In genomic region chr3:30693470-30694120, GRCh38 we compare ENCODE assay signal across 8 cellular contexts.
DNase-seq lines count a peak whose midpoint lies in the region; TF ChIP-seq lines count a peak whose summit lies in the region.

No MANE protein-coding gene starts in this region.

- H3T11ph ChIP-seq in H9 (ENCODE audit: low read length) = no peak overlapping the region

- H3K27me3 Mint-ChIP-seq in H9 (ENCODE audit: low read depth) (no peaks in the 10 kb centered on the region), MCF 10A (ENCODE audit: insufficient read depth, unreplicated experiment) (no peaks in the 10 kb centered on the region), immature natural killer cell (ENCODE audit: low read depth in 3 of 3) (no peaks in the 10 kb centered on the region)

- peak; percentile 35 for DNase-seq in stimulated activated CD4-positive, alpha-beta T cell treated with anti-CD3 and anti-CD28 coated beads, Interleukin-1b, Interleukin-23, amount 100 ng/mL, for 48 hours
- DNase-seq in stimulated activated CD4-positive, alpha-beta T cell treated with anti-CD3 and anti-CD28 coated beads, Interleukin-12 subunit alpha, Interleukin-12 subunit beta, amount 100 ng/mL, for 4 hours = no peak
- peak; percentile 56 for DNase-seq in H9
- DNase-seq in LHCN-M2 (ENCODE audit: low read depth) = peak; percentile 75
- DNase-seq in SJCRH30 = peak; percentile 50 to 77
- peak; percentile 75 for DNase-seq in MCF 10A (ENCODE audit: unreplicated experiment)
- peak; percentile 53 to 65 (median 58) for DNase-seq in immature natural killer cell
- peak in 2 of 3 donors; percentile 9 to 16 for DNase-seq in stimulated activated CD4-positive, alpha-beta T cell treated with anti-CD3 and anti-CD28 coated beads, TNF-alpha, amount 100 ng/mL, for 1 hour (ENCODE audit: low read depth in 3 of 3, low spot score in 1 of 3)

- H3K23me2 ChIP-seq in H9 (ENCODE audit: insufficient read length, low read depth, low read length, poor library complexity, severe bottlenecking) = no peaks in the 10 kb centered on the region

- intact Hi-C loops in MCF 10A (cut with micrococcal nuclease) = loop anchor here (1.0 to 5.0 kb wide), 7 partner anchors 53 to 651 kb away; partner anchors contain the start of gene TGFBR2

- H3K27me3 ChIP-seq in H9 (ENCODE audit: insufficient read depth, low read length) (no peaks in the 10 kb centered on the region), SJCRH30 (no peaks in the 10 kb centered on the region)

- POLR2A ChIA-PET in MCF 10A (lab: Yijun Ruan, JAX) = interaction anchor here (0.5 to 2.7 kb wide), 17 partner anchors 9 to 1838 kb away, joined by 3 to 16 read pairs (median 3); partner anchors contain the start of gene TGFBR2

- H3K36me3 Mint-ChIP-seq in H9 (ENCODE audit: insufficient read depth in 1 of 3, low read depth in 3 of 3) (peaks cover 23 to 35% (median 24%) of the 10 kb centered on the region in 3 experiments; a peak in 6 of 7 replicates), MCF 10A (ENCODE audit: insufficient read depth, unreplicated experiment) (peaks cover 98% of the 10 kb centered on the region), immature natural killer cell (peaks cover 6 to 48% (median 25%) of the 10 kb centered on the region in 3 donors)

- H3K9me3 ChIP-seq in H9 (ENCODE audit: control insufficient read depth, low read depth, low read length) (no peaks in the 10 kb centered on the region), SJCRH30 (replicated peaks) (no peaks in the 10 kb centered on the region)

- no peak overlapping the region for H3K56ac ChIP-seq in H9 (ENCODE audit: insufficient read length, low read depth, low read length)

- H3K4me2 ChIP-seq in H9 (ENCODE audit: insufficient read depth, insufficient read length, low read length) = no peak overlapping the region

- H3K4ac ChIP-seq in H9 (ENCODE audit: low read depth, low read length) = no peak overlapping the region

- H2BK12ac ChIP-seq in H9 (ENCODE audit: insufficient read length, low read depth, low read length) = no peak overlapping the region

- H3K18ac ChIP-seq in H9 (ENCODE audit: insufficient read length, low read depth, low read length) = no peak overlapping the region

- no peak overlapping the region for H2BK5ac ChIP-seq in H9 (ENCODE audit: insufficient read length, low read length)

- no peak overlapping the region for H2AK5ac ChIP-seq in H9 (ENCODE audit: insufficient read length, low read length)

- no peaks in the 10 kb centered on the region for H3K79me1 ChIP-seq in H9 (ENCODE audit: insufficient read depth, low read depth, low read length, poor library complexity, severe bottlenecking)

- no peak overlapping the region for H2BK120ac ChIP-seq in H9 (ENCODE audit: low read depth, low read length, poor library complexity, severe bottlenecking)

- no peak overlapping the region for H3K9ac ChIP-seq in H9 (ENCODE audit: extremely low read depth, insufficient read length, low read length)

- H3K9me3 Mint-ChIP-seq in H9 (no peaks in the 10 kb centered on the region), MCF 10A (ENCODE audit: unreplicated experiment) (no peaks in the 10 kb centered on the region), immature natural killer cell (no peaks in the 10 kb centered on the region)

- no peak overlapping the region for H2BK15ac ChIP-seq in H9 (ENCODE audit: low read depth, low read length)

- peak; percentile 90 for TF ChIP-seq CTCF in H9 (conservative IDR thresholded peaks at IDR 0.05)
- peak; percentile 71 for TF ChIP-seq CTCF in MCF 10A (IDR thresholded peaks at IDR 0.05; ENCODE audit: unreplicated experiment)

- peaks cover 9% of the 10 kb centered on the region for H3K36me3 ChIP-seq in SJCRH30

- CTCF ChIA-PET in MCF 10A (lab: Yijun Ruan, JAX) = interaction anchor here (0.6 to 4.6 kb wide), 54 partner anchors 8 to 1947 kb away, joined by 3 to 48 read pairs (median 4); partner anchors contain the start of gene TGFBR2

- H4K20me1 ChIP-seq in H9 (ENCODE audit: control insufficient read depth, insufficient read depth, insufficient read length) = no peaks in the 10 kb centered on the region

- H3K4me3 Mint-ChIP-seq in H9 (no peak overlapping the region), MCF 10A (ENCODE audit: unreplicated experiment) (no peak overlapping the region), immature natural killer cell (no peak overlapping the region)

- H3K79me2 ChIP-seq in H9 (ENCODE audit: insufficient read depth, low read length) = no peaks in the 10 kb centered on the region

- no peak overlapping the region for H3K27ac ChIP-seq in H9 (ENCODE audit: insufficient read length, low read depth, low read length)
- no peak overlapping the region for H3K27ac ChIP-seq in SJCRH30

- no peak overlapping the region for H2AFZ ChIP-seq in H9 (ENCODE audit: low read length)

- H3K27ac Mint-ChIP-seq in H9 = no peak overlapping the region
- no peak overlapping the region for H3K27ac Mint-ChIP-seq in MCF 10A (ENCODE audit: low read depth, unreplicated experiment)
- peak overlapping the region in 4 of 6 donors; percentile 51 to 78 (median 58) for H3K27ac Mint-ChIP-seq in immature natural killer cell

- no peak overlapping the region for H3K4me3 ChIP-seq in SJCRH30

- H4K8ac ChIP-seq in H9 (replicated peaks; ENCODE audit: insufficient read length, low read depth, low read length) = no peak overlapping the region

- TSS peak; percentile 18 for BruUV-seq in MCF 10A (replicated peaks; lab: Mats Ljungman, UMichigan)

- H3K23ac ChIP-seq in H9 (ENCODE audit: insufficient read length, low read depth, low read length) = no peak overlapping the region

- no peak overlapping the region for H4K5ac ChIP-seq in H9 (ENCODE audit: insufficient read length, low read depth, low read length)

- no peak overlapping the region for H3K14ac ChIP-seq in H9 (ENCODE audit: insufficient read depth, low read length)

- H3K4me1 ChIP-seq in H9 (ENCODE audit: insufficient read depth, low read length) (peaks cover 6% of the 10 kb centered on the region; the same call in 1 of the 2 replicates), SJCRH30 (no peaks in the 10 kb centered on the region)

- no CpG with 5 or more reads among the region's 2 CpGs for WGBS in H9 (ENCODE audit: extremely low coverage, insufficient read length, low lambda C conversion rate)

- H4K91ac ChIP-seq in H9 (ENCODE audit: insufficient read length, low read depth, low read length) = no peak overlapping the region

- H2BK20ac ChIP-seq in H9 (ENCODE audit: low read depth, low read length, poor library complexity, severe bottlenecking) = no peak overlapping the region

- peaks cover 27 to 39% of the 10 kb centered on the region in 2 experiments for H3K4me1 Mint-ChIP-seq in H9
- H3K4me1 Mint-ChIP-seq in MCF 10A (ENCODE audit: insufficient read depth, unreplicated experiment) = peaks cover 23% of the 10 kb centered on the region
- H3K4me1 Mint-ChIP-seq in immature natural killer cell = peaks cover 40 to 72% of the 10 kb centered on the region in 2 donors

Comparison
In these comparisons a context has a peak if more than half of its experiments do, and no peak if none do; other contexts are left out.
1. H3K27ac Mint-ChIP-seq: peak in immature natural killer cell (4 of 6); none in H9 (0 of 3) and MCF 10A (single experiment).